ENCODE assay signal across 1 cellular context in genomic region chr19:45370410-45371204, GRCh38.
TF ChIP-seq lines count a peak whose summit lies in the region.

TSS of gene ERCC2 (minus strand) at chr19:45370573. CDS start at chr19:45370540, 33 bp downstream.

TF ChIP-seq in HepG2, 621 proteins besides CTCF, POLR2A, EP300 and RAD21 (continued from another document and continues in another):
- TF ChIP-seq ZNF788 (CRISPR knock-in tag; IDR thresholded peaks at IDR 0.05; ENCODE audit: borderline replicate concordance) = 0 out of 2 replicates have a peak, but pooled peaks have one; percentile 22
- TF ChIP-seq, protein P1, sequence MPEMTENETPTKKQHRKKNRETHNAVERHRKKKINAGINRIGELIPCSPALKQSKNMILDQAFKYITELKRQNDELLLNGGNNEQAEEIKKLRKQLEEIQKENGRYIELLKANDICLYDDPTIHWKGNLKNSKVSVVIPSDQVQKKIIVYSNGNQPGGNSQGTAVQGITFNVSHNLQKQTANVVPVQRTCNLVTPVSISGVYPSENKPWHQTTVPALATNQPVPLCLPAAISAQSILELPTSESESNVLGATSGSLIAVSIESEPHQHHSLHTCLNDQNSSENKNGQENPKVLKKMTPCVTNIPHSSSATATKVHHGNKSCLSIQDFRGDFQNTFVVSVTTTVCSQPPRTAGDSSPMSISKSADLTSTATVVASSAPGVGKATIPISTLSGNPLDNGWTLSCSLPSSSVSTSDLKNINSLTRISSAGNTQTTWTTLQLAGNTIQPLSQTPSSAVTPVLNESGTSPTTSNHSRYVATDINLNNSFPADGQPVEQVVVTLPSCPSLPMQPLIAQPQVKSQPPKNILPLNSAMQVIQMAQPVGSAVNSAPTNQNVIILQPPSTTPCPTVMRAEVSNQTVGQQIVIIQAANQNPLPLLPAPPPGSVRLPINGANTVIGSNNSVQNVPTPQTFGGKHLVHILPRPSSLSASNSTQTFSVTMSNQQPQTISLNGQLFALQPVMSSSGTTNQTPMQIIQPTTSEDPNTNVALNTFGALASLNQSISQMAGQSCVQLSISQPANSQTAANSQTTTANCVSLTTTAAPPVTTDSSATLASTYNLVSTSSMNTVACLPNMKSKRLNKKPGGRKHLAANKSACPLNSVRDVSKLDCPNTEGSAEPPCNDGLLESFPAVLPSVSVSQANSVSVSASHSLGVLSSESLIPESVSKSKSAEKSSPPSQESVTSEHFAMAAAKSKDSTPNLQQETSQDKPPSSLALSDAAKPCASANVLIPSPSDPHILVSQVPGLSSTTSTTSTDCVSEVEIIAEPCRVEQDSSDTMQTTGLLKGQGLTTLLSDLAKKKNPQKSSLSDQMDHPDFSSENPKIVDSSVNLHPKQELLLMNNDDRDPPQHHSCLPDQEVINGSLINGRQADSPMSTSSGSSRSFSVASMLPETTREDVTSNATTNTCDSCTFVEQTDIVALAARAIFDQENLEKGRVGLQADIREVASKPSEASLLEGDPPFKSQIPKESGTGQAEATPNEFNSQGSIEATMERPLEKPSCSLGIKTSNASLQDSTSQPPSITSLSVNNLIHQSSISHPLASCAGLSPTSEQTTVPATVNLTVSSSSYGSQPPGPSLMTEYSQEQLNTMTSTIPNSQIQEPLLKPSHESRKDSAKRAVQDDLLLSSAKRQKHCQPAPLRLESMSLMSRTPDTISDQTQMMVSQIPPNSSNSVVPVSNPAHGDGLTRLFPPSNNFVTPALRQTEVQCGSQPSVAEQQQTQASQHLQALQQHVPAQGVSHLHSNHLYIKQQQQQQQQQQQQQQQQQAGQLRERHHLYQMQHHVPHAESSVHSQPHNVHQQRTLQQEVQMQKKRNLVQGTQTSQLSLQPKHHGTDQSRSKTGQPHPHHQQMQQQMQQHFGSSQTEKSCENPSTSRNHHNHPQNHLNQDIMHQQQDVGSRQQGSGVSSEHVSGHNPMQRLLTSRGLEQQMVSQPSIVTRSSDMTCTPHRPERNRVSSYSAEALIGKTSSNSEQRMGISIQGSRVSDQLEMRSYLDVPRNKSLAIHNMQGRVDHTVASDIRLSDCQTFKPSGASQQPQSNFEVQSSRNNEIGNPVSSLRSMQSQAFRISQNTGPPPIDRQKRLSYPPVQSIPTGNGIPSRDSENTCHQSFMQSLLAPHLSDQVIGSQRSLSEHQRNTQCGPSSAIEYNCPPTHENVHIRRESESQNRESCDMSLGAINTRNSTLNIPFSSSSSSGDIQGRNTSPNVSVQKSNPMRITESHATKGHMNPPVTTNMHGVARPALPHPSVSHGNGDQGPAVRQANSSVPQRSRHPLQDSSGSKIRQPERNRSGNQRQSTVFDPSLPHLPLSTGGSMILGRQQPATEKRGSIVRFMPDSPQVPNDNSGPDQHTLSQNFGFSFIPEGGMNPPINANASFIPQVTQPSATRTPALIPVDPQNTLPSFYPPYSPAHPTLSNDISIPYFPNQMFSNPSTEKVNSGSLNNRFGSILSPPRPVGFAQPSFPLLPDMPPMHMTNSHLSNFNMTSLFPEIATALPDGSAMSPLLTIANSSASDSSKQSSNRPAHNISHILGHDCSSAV (CRISPR knock-in tag; IDR thresholded peaks at IDR 0.05; ENCODE audit: borderline replicate concordance) = no peak
- peak; percentile 54; the same call in 1 of the 2 replicates for TF ChIP-seq PHF20 (CRISPR knock-in tag; IDR thresholded peaks at IDR 0.05)
- no peak for TF ChIP-seq HOXA7 (CRISPR knock-in tag; IDR thresholded peaks at IDR 0.05)
- TF ChIP-seq YY1 (IDR thresholded peaks at IDR 0.05; ENCODE audit: insufficient read depth, insufficient replicate concordance, low read depth, low read length) = no peak
- no peak for TF ChIP-seq FOSL2 (CRISPR knock-in tag; IDR thresholded peaks at IDR 0.05)
- TF ChIP-seq ZNF687 (CRISPR knock-in tag; IDR thresholded peaks at IDR 0.05) = peak; percentile 72
- TF ChIP-seq, protein P2, sequence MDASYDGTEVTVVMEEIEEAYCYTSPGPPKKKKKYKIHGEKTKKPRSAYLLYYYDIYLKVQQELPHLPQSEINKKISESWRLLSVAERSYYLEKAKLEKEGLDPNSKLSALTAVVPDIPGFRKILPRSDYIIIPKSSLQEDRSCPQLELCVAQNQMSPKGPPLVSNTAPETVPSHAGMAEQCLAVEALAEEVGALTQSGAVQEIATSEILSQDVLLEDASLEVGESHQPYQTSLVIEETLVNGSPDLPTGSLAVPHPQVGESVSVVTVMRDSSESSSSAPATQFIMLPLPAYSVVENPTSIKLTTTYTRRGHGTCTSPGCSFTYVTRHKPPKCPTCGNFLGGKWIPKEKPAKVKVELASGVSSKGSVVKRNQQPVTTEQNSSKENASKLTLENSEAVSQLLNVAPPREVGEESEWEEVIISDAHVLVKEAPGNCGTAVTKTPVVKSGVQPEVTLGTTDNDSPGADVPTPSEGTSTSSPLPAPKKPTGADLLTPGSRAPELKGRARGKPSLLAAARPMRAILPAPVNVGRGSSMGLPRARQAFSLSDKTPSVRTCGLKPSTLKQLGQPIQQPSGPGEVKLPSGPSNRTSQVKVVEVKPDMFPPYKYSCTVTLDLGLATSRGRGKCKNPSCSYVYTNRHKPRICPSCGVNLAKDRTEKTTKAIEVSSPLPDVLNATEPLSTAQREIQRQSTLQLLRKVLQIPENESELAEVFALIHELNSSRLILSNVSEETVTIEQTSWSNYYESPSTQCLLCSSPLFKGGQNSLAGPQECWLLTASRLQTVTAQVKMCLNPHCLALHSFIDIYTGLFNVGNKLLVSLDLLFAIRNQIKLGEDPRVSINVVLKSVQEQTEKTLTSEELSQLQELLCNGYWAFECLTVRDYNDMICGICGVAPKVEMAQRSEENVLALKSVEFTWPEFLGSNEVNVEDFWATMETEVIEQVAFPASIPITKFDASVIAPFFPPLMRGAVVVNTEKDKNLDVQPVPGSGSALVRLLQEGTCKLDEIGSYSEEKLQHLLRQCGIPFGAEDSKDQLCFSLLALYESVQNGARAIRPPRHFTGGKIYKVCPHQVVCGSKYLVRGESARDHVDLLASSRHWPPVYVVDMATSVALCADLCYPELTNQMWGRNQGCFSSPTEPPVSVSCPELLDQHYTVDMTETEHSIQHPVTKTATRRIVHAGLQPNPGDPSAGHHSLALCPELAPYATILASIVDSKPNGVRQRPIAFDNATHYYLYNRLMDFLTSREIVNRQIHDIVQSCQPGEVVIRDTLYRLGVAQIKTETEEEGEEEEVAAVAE (CRISPR knock-in tag; IDR thresholded peaks at IDR 0.05; ENCODE audit: borderline replicate concordance) = no peak
- TF ChIP-seq SAFB2 (CRISPR knock-in tag; IDR thresholded peaks at IDR 0.05; ENCODE audit: borderline replicate concordance, low read depth) = no peak
- TF ChIP-seq ZNF263 (CRISPR knock-in tag; IDR thresholded peaks at IDR 0.05) = no peak
- no peak for TF ChIP-seq MAF1 (CRISPR knock-in tag; IDR thresholded peaks at IDR 0.05; ENCODE audit: borderline replicate concordance)
- TF ChIP-seq KLF12 (CRISPR knock-in tag; IDR thresholded peaks at IDR 0.05; ENCODE audit: borderline replicate concordance) = no peak
- peak; percentile 41; the same call in 1 of the 2 replicates for TF ChIP-seq KAT8 (CRISPR knock-in tag; IDR thresholded peaks at IDR 0.05)
- TF ChIP-seq STAT6 (CRISPR knock-in tag; IDR thresholded peaks at IDR 0.05; ENCODE audit: borderline replicate concordance) = no peak
- TF ChIP-seq HNRNPK (IDR thresholded peaks at IDR 0.05; ENCODE audit: low read depth, low read length, poor library complexity, severe bottlenecking) = peak; percentile 66
- no peak for TF ChIP-seq AHR (CRISPR knock-in tag; IDR thresholded peaks at IDR 0.05)
- TF ChIP-seq, protein P3, sequence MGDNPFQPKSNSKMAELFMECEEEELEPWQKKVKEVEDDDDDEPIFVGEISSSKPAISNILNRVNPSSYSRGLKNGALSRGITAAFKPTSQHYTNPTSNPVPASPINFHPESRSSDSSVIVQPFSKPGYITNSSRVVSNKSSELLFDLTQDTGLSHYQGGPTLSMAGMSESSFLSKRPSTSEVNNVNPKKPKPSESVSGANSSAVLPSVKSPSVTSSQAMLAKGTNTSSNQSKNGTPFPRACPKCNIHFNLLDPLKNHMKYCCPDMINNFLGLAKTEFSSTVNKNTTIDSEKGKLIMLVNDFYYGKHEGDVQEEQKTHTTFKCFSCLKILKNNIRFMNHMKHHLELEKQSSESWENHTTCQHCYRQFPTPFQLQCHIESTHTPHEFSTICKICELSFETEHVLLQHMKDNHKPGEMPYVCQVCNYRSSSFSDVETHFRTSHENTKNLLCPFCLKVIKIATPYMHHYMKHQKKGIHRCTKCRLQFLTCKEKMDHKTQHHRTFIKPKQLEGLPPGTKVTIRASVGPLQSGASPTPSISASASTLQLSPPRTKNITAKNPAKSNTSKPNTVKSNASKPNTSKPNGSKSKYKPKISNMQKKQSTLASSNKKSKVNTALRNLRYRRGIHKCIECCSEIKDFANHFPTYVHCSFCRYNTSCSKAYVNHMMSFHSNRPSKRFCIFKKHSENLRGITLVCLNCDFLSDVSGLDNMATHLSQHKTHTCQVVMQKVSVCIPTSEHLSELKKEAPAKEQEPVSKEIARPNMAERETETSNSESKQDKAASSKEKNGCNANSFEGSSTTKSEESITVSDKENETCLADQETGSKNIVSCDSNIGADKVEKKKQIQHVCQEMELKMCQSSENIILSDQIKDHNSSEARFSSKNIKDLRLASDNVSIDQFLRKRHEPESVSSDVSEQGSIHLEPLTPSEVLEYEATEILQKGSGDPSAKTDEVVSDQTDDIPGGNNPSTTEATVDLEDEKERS (CRISPR knock-in tag; IDR thresholded peaks at IDR 0.05) = no peak
- no peak for TF ChIP-seq ZNF550 (CRISPR knock-in tag; IDR thresholded peaks at IDR 0.05; ENCODE audit: borderline replicate concordance)
- TF ChIP-seq POLR2AphosphoS2 (IDR thresholded peaks at IDR 0.05; ENCODE audit: low read depth, low read length) = no peak
- no peak for TF ChIP-seq SKIL (CRISPR knock-in tag; IDR thresholded peaks at IDR 0.05; ENCODE audit: borderline replicate concordance)
- no peak for TF ChIP-seq THRA (CRISPR knock-in tag; IDR thresholded peaks at IDR 0.05; ENCODE audit: borderline replicate concordance)
